ENCODE assay signal across 8 cellular contexts in genomic region chr2:134245340-134245984, GRCh38. TPM values are rescaled to one million over a fixed set of nuclear protein-coding genes. Genes with fewer than 3 reads are reported as not detected.
DNase-seq lines count a peak whose midpoint lies in the region; ATAC-seq and TF ChIP-seq lines count a peak whose summit lies in the region.

No MANE protein-coding gene starts in this region.

- H3K36me3 Mint-ChIP-seq in activated CD8-positive, alpha-beta T cell treated with anti-CD3 and anti-CD28 coated beads for 36 hours (ENCODE audit: low read depth), result no peaks in the 10 kb centered on the region

- CTCF ChIA-PET in activated CD8-positive, alpha-beta T cell treated with anti-CD3 and anti-CD28 coated beads for 36 hours (lab: Charles Lee), result interaction anchor here (0.5 to 5.5 kb wide), 34 partner anchors 8 to 166 kb away, joined by 3 to 104 read pairs (median 4); partner anchors contain the start of gene MGAT5

- H3K27me3 Mint-ChIP-seq in activated CD8-positive, alpha-beta T cell treated with anti-CD3 and anti-CD28 coated beads for 36 hours, result no peaks in the 10 kb centered on the region

- no peak overlapping the region for H2BK15ac ChIP-seq in mesenchymal stem cell (ENCODE audit: low read depth, poor library complexity, severe bottlenecking)

- H3K27ac ChIP-seq in mesenchymal stem cell (ENCODE audit: low read length, poor library complexity, severe bottlenecking), result no peak overlapping the region

- H2AK5ac ChIP-seq in mesenchymal stem cell (ENCODE audit: low read length, severe bottlenecking), result no peak overlapping the region

- H3K4me2 ChIP-seq in mesenchymal stem cell (ENCODE audit: low read length, poor library complexity, severe bottlenecking), result no peak overlapping the region

- H2BK12ac ChIP-seq in mesenchymal stem cell (ENCODE audit: low read length in 2 of 2), result no peak overlapping the region

- H3K27ac Mint-ChIP-seq in activated CD8-positive, alpha-beta T cell treated with anti-CD3 and anti-CD28 coated beads for 36 hours, result peak overlapping the region; percentile 13

- intact Hi-C loops in activated CD8-positive, alpha-beta T cell treated with anti-CD3 and anti-CD28 coated beads for 36 hours (cut with micrococcal nuclease), result loop anchor here (2.0 to 5.0 kb wide), 2 partner anchors 37 to 127 kb away; no protein-coding TSS in a partner anchor

- no peak overlapping the region for H4K8ac ChIP-seq in mesenchymal stem cell (ENCODE audit: low read length)

- H3K9me3 ChIP-seq in BE2C (no peaks in the 10 kb centered on the region), mesenchymal stem cell (ENCODE audit: control insufficient read depth, low read length) (no peaks in the 10 kb centered on the region)

- H2BK120ac ChIP-seq in mesenchymal stem cell (ENCODE audit: low read depth, low read length), result no peak overlapping the region

- peaks cover 12% of the 10 kb centered on the region for H3K4me1 ChIP-seq in BE2C
- no peaks in the 10 kb centered on the region for H3K4me1 ChIP-seq in mesenchymal stem cell (ENCODE audit: control insufficient read depth, insufficient read depth, low read depth, low read length)

- H3K4me1 Mint-ChIP-seq in activated CD8-positive, alpha-beta T cell treated with anti-CD3 and anti-CD28 coated beads for 36 hours (ENCODE audit: low read depth), result peaks cover 79% of the 10 kb centered on the region

- H3K36me3 ChIP-seq in BE2C (no peaks in the 10 kb centered on the region), mesenchymal stem cell (ENCODE audit: control insufficient read depth in 1 of 2, insufficient read depth in 2 of 2, low read depth in 1 of 2, low read length in 2 of 2) (no peaks in the 10 kb centered on the region)

- H3K27me3 ChIP-seq in BE2C (no peaks in the 10 kb centered on the region), mesenchymal stem cell (ENCODE audit: control insufficient read depth in 1 of 2, insufficient read depth in 1 of 2, low read length in 2 of 2) (no peaks in the 10 kb centered on the region)

- H3K9me3 Mint-ChIP-seq in activated CD8-positive, alpha-beta T cell treated with anti-CD3 and anti-CD28 coated beads for 36 hours, result no peaks in the 10 kb centered on the region

- DNase-seq in BE2C, result peak; percentile 72
- peak; percentile 30 for DNase-seq in NCI-H748 treated with DMSO at 0.1 percent for 48 hours (lab: John Stamatoyannopoulos, UW)
- DNase-seq in activated CD8-positive, alpha-beta T cell treated with anti-CD3 and anti-CD28 coated beads for 36 hours, result peak; percentile 90
- peak; percentile 77 for DNase-seq in effector CD4-positive, alpha-beta T cell
- DNase-seq in mesenchymal stem cell, result peak; percentile 72
- DNase-seq in stimulated activated CD8-positive, alpha-beta memory T cell treated with anti-CD3 and anti-CD28 coated beads, Interleukin-2, amount 100 ng/mL, for 1 hour (ENCODE audit: low read depth in 2 of 2), result peak; percentile 56 to 65

- no peak overlapping the region for H3K18ac ChIP-seq in mesenchymal stem cell (ENCODE audit: low read depth in 1 of 2, low read length in 2 of 2)

- no peak overlapping the region for H4K91ac ChIP-seq in mesenchymal stem cell (ENCODE audit: low read length)

- 29% methylated on average over 2 of the region's 2 CpGs for WGBS in mesenchymal stem cell

- no peak overlapping the region for H3K4ac ChIP-seq in mesenchymal stem cell (ENCODE audit: low read depth in 1 of 2, low read length in 2 of 2)

- no peak overlapping the region for H2BK5ac ChIP-seq in mesenchymal stem cell (ENCODE audit: low read depth, low read length, poor library complexity, severe bottlenecking)

- H3K14ac ChIP-seq in mesenchymal stem cell (ENCODE audit: low read length in 2 of 2), result no peak overlapping the region

- TF ChIP-seq CTCF in BE2C (IDR thresholded peaks at IDR 0.05; ENCODE audit: low read depth, low read length), result peak; percentile 74
- TF ChIP-seq CTCF in activated CD8-positive, alpha-beta T cell treated with anti-CD3 and anti-CD28 coated beads for 36 hours (IDR thresholded peaks at IDR 0.05), result peak; percentile 88

- no peak overlapping the region for H2AFZ ChIP-seq in mesenchymal stem cell (ENCODE audit: low read depth, low read length)

- ATAC-seq in HG02759 (IDR thresholded peaks at IDR 0.05; ENCODE audit: unreplicated experiment) (peak; percentile 34), HG03135 (IDR thresholded peaks at IDR 0.05; ENCODE audit: unreplicated experiment) (no peak)
- peak; percentile 40 for ATAC-seq in activated CD8-positive, alpha-beta T cell treated with anti-CD3 and anti-CD28 coated beads for 36 hours

- H3K9ac ChIP-seq in mesenchymal stem cell (ENCODE audit: low read length), result no peak overlapping the region

- H3K4me3 ChIP-seq in BE2C (ENCODE audit: low read depth, low read length), result no peak overlapping the region
- H3K4me3 ChIP-seq in mesenchymal stem cell (ENCODE audit: insufficient read depth in 1 of 2, low read depth in 1 of 2, low read length in 2 of 2), result no peak overlapping the region

- POLR2A ChIA-PET in activated CD8-positive, alpha-beta T cell treated with anti-CD3 and anti-CD28 coated beads for 36 hours (lab: Charles Lee), result interaction anchor here (1.2 to 1.8 kb wide), 3 partner anchors 14 to 127 kb away, joined by 3 to 5 read pairs (median 5); no protein-coding TSS in a partner anchor

- H3K4me3 Mint-ChIP-seq in activated CD8-positive, alpha-beta T cell treated with anti-CD3 and anti-CD28 coated beads for 36 hours, result no peak overlapping the region

- H3K79me1 ChIP-seq in mesenchymal stem cell (replicated peaks; ENCODE audit: low read length, poor library complexity, severe bottlenecking), result peaks cover 30% of the 10 kb centered on the region

- H3K23ac ChIP-seq in mesenchymal stem cell (ENCODE audit: low read length in 2 of 2), result no peak overlapping the region

RNA-seq across cellular contexts. Expression of gene MGAT5, which starts 8.4 kb away (rescaled TPM):
- 20.4 TPM for polyA plus RNA-seq in BE2C (2012; ENCODE audit: insufficient read depth, insufficient read length, low read depth)
- total RNA-seq in activated CD8-positive, alpha-beta T cell treated with anti-CD3 and anti-CD28 coated beads for 36 hours, result 10 to 100 TPM; 36.9 to 42.2 TPM
- 75.8 TPM for polyA plus RNA-seq in mesenchymal stem cell (2013, experiment 1 of 2)
- 73.2 TPM for polyA plus RNA-seq in mesenchymal stem cell (2013, experiment 2 of 2)

Comparison
In these comparisons a context has a peak if more than half of its experiments do, and no peak if none do; other contexts are left out.
1. DNase-seq: peak in every context shown above with its lines; median percentile 90 in activated CD8-positive, alpha-beta T cell treated with anti-CD3 and anti-CD28 coated beads for 36 hours; 77 in effector CD4-positive, alpha-beta T cell; 72 in BE2C; 72 in mesenchymal stem cell; 60 in stimulated activated CD8-positive, alpha-beta memory T cell treated with anti-CD3 and anti-CD28 coated beads, Interleukin-2, amount 100 ng/mL, for 1 hour; 30 in NCI-H748 treated with DMSO at 0.1 percent for 48 hours.